Comparison of ENCODE assay signal across 1 cellular context in the genomic region with DNA sequence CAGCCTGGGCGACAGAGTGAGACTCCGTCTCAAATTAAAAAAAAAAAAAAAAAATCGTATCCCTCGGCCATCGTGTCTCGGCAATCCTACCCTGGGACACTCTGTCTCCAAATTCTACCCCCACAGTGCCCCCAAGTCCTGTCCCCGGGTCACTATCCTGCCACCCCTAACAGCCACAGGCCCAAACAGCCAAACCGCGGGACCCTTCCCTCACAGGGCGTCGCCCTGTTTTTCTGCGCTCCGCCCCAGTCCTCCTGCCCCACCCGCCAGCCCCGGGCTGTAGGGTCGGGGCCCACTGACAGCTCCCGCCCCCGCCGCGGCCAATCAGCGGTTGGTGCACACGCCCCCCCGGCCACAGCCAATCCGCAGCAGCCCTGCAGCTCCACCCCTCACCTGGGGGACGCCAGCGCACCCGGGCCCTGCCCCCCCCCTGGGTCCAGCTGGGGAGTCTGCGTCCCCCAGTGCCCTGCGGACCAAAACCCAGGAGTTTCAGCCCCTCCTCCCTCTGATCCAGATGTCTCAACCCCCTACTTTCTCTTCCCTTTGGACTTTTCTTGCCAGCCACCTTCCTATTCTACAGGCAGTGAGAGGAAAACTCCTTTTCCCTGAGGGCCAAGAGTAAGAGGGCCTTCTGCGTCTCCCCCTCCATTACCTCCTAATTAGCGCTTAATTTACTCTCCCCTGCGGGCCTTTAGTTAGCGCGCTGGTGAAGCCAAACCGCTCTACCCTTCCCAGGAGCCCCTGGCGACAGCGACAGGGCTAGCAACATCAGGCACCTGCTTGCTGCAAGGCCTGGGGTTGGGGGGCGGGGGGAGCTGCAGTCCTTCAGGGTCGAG.
TF ChIP-seq lines count a peak whose summit lies in the region.

No MANE protein-coding gene starts in this region.

TF ChIP-seq in HEK293, 187 proteins besides CTCF, POLR2A, EP300 and RAD21 (continued from another document):
- TF ChIP-seq, protein P1, sequence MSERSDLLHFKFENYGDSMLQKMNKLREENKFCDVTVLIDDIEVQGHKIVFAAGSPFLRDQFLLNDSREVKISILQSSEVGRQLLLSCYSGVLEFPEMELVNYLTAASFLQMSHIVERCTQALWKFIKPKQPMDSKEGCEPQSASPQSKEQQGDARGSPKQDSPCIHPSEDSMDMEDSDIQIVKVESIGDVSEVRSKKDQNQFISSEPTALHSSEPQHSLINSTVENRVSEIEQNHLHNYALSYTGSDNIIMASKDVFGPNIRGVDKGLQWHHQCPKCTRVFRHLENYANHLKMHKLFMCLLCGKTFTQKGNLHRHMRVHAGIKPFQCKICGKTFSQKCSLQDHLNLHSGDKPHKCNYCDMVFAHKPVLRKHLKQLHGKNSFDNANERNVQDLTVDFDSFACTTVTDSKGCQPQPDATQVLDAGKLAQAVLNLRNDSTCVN (tag by site-specific recombination; optimal IDR thresholded peaks at IDR 0.05) = peak; percentile 37
- TF ChIP-seq, protein P2, sequence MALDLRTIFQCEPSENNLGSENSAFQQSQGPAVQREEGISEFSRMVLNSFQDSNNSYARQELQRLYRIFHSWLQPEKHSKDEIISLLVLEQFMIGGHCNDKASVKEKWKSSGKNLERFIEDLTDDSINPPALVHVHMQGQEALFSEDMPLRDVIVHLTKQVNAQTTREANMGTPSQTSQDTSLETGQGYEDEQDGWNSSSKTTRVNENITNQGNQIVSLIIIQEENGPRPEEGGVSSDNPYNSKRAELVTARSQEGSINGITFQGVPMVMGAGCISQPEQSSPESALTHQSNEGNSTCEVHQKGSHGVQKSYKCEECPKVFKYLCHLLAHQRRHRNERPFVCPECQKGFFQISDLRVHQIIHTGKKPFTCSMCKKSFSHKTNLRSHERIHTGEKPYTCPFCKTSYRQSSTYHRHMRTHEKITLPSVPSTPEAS (tag by site-specific recombination; IDR thresholded peaks at IDR 0.05) = no peak
- TF ChIP-seq KLF9 (tag by site-specific recombination; IDR thresholded peaks at IDR 0.05; ENCODE audit: low read depth) (peak; percentile 93), ZBTB17 (tag by site-specific recombination; IDR thresholded peaks at IDR 0.05) (peak; percentile 98), IKZF3 (tag by site-specific recombination; IDR thresholded peaks at IDR 0.05) (peak; percentile 45), ZNF202 (tag by site-specific recombination; IDR thresholded peaks at IDR 0.05; ENCODE audit: borderline replicate concordance) (no peak), YY2 (tag by site-specific recombination; IDR thresholded peaks at IDR 0.05) (peak; percentile 35; the same call in 1 of the 2 replicates), ZNF76 (tag by site-specific recombination; IDR thresholded peaks at IDR 0.05; ENCODE audit: borderline replicate concordance, low read depth) (peak; percentile 40; the same call in 1 of the 2 replicates), OSR2 (tag by site-specific recombination; IDR thresholded peaks at IDR 0.05) (0 out of 2 replicates have a peak, but pooled peaks have one; percentile 9), ZEB2 (tag by site-specific recombination; IDR thresholded peaks at IDR 0.05) (peak; percentile 39; the same call in 1 of the 2 replicates), KLF1 (tag by site-specific recombination; IDR thresholded peaks at IDR 0.05) (peak; percentile 99), ZFP69B (tag by site-specific recombination; IDR thresholded peaks at IDR 0.05) (peak; percentile 100), ZNF398 (tag by site-specific recombination; IDR thresholded peaks at IDR 0.05) (peak; percentile 93), PRDM1 (tag by site-specific recombination; IDR thresholded peaks at IDR 0.05) (peak; percentile 98), ZBTB11 (tag by site-specific recombination; conservative IDR thresholded peaks at IDR 0.05; ENCODE audit: low read depth) (peak; percentile 24), ZNF555 (tag by site-specific recombination; conservative IDR thresholded peaks at IDR 0.05) (no peak), SP3 (tag by site-specific recombination; IDR thresholded peaks at IDR 0.05) (peak; percentile 94), ZNF580 (tag by site-specific recombination; IDR thresholded peaks at IDR 0.05) (peak; percentile 9; the same call in 1 of the 2 replicates), ZNF324 (tag by site-specific recombination; IDR thresholded peaks at IDR 0.05) (0 out of 2 replicates have a peak, but pooled peaks have one; percentile 25), ZNF600 (tag by site-specific recombination; IDR thresholded peaks at IDR 0.05) (peak; percentile 90), SP2 (tag by site-specific recombination; IDR thresholded peaks at IDR 0.05) (peak; percentile 95), ZNF223 (tag by site-specific recombination; IDR thresholded peaks at IDR 0.05) (no peak), ZBTB8A (tag by site-specific recombination; IDR thresholded peaks at IDR 0.05) (peak; percentile 89), ZNF341 (tag by site-specific recombination; IDR thresholded peaks at IDR 0.05; ENCODE audit: low read depth) (0 out of 2 replicates have a peak, but pooled peaks have one; percentile 33), ZBTB20 (tag by site-specific recombination; IDR thresholded peaks at IDR 0.05) (peak; percentile 76), KLF7 (tag by site-specific recombination; IDR thresholded peaks at IDR 0.05; ENCODE audit: borderline replicate concordance) (peak; percentile 98), GLIS1 (tag by site-specific recombination; IDR thresholded peaks at IDR 0.05) (peak; percentile 90), WT1 (tag by site-specific recombination; IDR thresholded peaks at IDR 0.05) (peak; percentile 42), ZNF266 (tag by site-specific recombination; IDR thresholded peaks at IDR 0.05; ENCODE audit: low read depth) (no peak), ZNF133 (tag by site-specific recombination; IDR thresholded peaks at IDR 0.05) (no peak), ZFP41 (tag by site-specific recombination; IDR thresholded peaks at IDR 0.05; ENCODE audit: borderline replicate concordance) (no peak), ZNF18 (tag by site-specific recombination; IDR thresholded peaks at IDR 0.05) (no peak)
- TF ChIP-seq, protein P3, sequence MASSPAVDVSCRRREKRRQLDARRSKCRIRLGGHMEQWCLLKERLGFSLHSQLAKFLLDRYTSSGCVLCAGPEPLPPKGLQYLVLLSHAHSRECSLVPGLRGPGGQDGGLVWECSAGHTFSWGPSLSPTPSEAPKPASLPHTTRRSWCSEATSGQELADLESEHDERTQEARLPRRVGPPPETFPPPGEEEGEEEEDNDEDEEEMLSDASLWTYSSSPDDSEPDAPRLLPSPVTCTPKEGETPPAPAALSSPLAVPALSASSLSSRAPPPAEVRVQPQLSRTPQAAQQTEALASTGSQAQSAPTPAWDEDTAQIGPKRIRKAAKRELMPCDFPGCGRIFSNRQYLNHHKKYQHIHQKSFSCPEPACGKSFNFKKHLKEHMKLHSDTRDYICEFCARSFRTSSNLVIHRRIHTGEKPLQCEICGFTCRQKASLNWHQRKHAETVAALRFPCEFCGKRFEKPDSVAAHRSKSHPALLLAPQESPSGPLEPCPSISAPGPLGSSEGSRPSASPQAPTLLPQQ (tag by site-specific recombination; IDR thresholded peaks at IDR 0.05) = peak; percentile 100
- TF ChIP-seq, protein P4, sequence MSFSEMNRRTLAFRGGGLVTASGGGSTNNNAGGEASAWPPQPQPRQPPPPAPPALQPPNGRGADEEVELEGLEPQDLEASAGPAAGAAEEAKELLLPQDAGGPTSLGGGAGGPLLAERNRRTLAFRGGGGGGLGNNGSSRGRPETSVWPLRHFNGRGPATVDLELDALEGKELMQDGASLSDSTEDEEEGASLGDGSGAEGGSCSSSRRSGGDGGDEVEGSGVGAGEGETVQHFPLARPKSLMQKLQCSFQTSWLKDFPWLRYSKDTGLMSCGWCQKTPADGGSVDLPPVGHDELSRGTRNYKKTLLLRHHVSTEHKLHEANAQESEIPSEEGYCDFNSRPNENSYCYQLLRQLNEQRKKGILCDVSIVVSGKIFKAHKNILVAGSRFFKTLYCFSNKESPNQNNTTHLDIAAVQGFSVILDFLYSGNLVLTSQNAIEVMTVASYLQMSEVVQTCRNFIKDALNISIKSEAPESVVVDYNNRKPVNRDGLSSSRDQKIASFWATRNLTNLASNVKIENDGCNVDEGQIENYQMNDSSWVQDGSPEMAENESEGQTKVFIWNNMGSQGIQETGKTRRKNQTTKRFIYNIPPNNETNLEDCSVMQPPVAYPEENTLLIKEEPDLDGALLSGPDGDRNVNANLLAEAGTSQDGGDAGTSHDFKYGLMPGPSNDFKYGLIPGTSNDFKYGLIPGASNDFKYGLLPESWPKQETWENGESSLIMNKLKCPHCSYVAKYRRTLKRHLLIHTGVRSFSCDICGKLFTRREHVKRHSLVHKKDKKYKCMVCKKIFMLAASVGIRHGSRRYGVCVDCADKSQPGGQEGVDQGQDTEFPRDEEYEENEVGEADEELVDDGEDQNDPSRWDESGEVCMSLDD (tag by site-specific recombination; IDR thresholded peaks at IDR 0.05) = peak; percentile 90
- TF ChIP-seq, protein P5, sequence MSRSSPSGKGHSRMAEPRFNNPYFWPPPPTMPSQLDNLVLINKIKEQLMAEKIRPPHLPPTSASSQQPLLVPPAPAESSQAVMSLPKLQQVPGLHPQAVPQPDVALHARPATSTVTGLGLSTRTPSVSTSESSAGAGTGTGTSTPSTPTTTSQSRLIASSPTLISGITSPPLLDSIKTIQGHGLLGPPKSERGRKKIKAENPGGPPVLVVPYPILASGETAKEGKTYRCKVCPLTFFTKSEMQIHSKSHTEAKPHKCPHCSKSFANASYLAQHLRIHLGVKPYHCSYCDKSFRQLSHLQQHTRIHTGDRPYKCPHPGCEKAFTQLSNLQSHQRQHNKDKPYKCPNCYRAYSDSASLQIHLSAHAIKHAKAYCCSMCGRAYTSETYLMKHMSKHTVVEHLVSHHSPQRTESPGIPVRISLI (tag by site-specific recombination; IDR thresholded peaks at IDR 0.05) = peak; percentile 96
- TF ChIP-seq, protein P6, sequence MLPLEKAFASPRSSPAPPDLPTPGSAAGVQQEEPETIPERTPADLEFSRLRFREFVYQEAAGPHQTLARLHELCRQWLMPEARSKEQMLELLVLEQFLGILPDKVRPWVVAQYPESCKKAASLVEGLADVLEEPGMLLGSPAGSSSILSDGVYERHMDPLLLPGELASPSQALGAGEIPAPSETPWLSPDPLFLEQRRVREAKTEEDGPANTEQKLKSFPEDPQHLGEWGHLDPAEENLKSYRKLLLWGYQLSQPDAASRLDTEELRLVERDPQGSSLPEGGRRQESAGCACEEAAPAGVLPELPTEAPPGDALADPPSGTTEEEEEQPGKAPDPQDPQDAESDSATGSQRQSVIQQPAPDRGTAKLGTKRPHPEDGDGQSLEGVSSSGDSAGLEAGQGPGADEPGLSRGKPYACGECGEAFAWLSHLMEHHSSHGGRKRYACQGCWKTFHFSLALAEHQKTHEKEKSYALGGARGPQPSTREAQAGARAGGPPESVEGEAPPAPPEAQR (tag by site-specific recombination; IDR thresholded peaks at IDR 0.05) = no peak
